ENCODE assay signal across 25 cellular contexts in genomic region chr10:123633636-123634035, GRCh38. TPM values are rescaled to one million over a fixed set of nuclear protein-coding genes. Genes with fewer than 3 reads are reported as not detected.
DNase-seq lines count a peak whose midpoint lies in the region; ATAC-seq, FAIRE-seq and TF ChIP-seq lines count a peak whose summit lies in the region.
"Had no signal": no experiment of that assay in that cellular context is flagged by ENCODE, and none has a peak within 500 bp of the region (broad histone marks: within the 10 kb centered on the region; RNA-seq: fewer than 3 reads in every experiment).

No MANE protein-coding gene starts in this region.

- H3K79me2 ChIP-seq in HCT116 (ENCODE audit: insufficient read depth, low read length) (no peaks in the 10 kb centered on the region), astrocyte (ENCODE audit: insufficient read depth, low read length) (no peaks in the 10 kb centered on the region)

- intact Hi-C loops in HCT116 (cut with micrococcal nuclease) = no loop called here
- intact Hi-C loops in naive thymus-derived CD4-positive, alpha-beta T cell (cut with micrococcal nuclease) = no loop called here

- H3K36me3 Mint-ChIP-seq in astrocyte (ENCODE audit: low read depth, unreplicated experiment) = no peaks in the 10 kb centered on the region
- H3K36me3 Mint-ChIP-seq in naive thymus-derived CD4-positive, alpha-beta T cell = no peaks in the 10 kb centered on the region
- H3K36me3 Mint-ChIP-seq: CD14-positive monocyte; CD8-positive, alpha-beta memory T cell had no signal

- POLR2A ChIA-PET in HCT116 (lab: Charles Lee) = no interaction called here
- POLR2A ChIA-PET in naive thymus-derived CD4-positive, alpha-beta T cell (lab: Charles Lee) = no interaction called here

- H3K27ac ChIP-seq in HCT116 (ENCODE audit: low read depth, low read length) = no peak overlapping the region
- H3K27ac ChIP-seq in astrocyte (ENCODE audit: low read depth, low read length) = no peak overlapping the region
- no peak overlapping the region for H3K27ac ChIP-seq in Peyer's patch
- H3K27ac ChIP-seq in naive thymus-derived CD4-positive, alpha-beta T cell (ENCODE audit: low read depth, low read length) = no peak overlapping the region
- H3K27ac ChIP-seq: A549; BLaER1 treated with 17β-estradiol and CSF1 and Interleukin-3, amounts not matched to agents 10 nM and 100 nM; GM23248 had no signal

- H3K4me1 ChIP-seq in HCT116 (ENCODE audit: control insufficient read depth in 1 of 2, insufficient read depth in 2 of 2, low read length in 2 of 2) = peaks cover 22 to 50% of the 10 kb centered on the region in 2 experiments
- H3K4me1 ChIP-seq in astrocyte (ENCODE audit: insufficient read depth, low read length) = no peaks in the 10 kb centered on the region
- no peaks in the 10 kb centered on the region for H3K4me1 ChIP-seq in Peyer's patch
- no peaks in the 10 kb centered on the region for H3K4me1 ChIP-seq in naive thymus-derived CD4-positive, alpha-beta T cell (ENCODE audit: control insufficient read depth in 2 of 2, insufficient read depth in 2 of 2, low read length in 2 of 2)
- H3K4me1 ChIP-seq: A549, BE2C had no signal

- CTCF ChIA-PET in HCT116 (lab: Charles Lee) = no interaction called here
- CTCF ChIA-PET in naive thymus-derived CD4-positive, alpha-beta T cell (lab: Charles Lee) = no interaction called here

- no TSS peak for BruUV-seq in HCT116 (replicated peaks; lab: Mats Ljungman, UMichigan)

- ATAC-seq in HCT116 (no peak), HG03457 (IDR thresholded peaks at IDR 0.05; ENCODE audit: unreplicated experiment) (no peak)
- no peak for ATAC-seq in naive thymus-derived CD4-positive, alpha-beta T cell
- ATAC-seq: A549, GM12878 had no signal

- DNase-seq in HCT116 (ENCODE audit: low read depth, low spot score) (no peak), astrocyte (ENCODE audit: low read depth) (no peak), islet precursor cell (peak; percentile 35), ureter (ENCODE audit: low spot score) (peak; percentile 19), Peyer's patch (no peak)
- DNase-seq in naive thymus-derived CD4-positive, alpha-beta T cell = no peak
- DNase-seq: 8988T; ACHN; AML-193; BE2C; CD4-positive, alpha-beta T cell; CD8-positive, alpha-beta memory T cell; DMS 273 treated with DMSO at 0.1 percent for 48 hours; DMS79; GDM1; H9 had no signal

- H3K27me3 Mint-ChIP-seq in astrocyte (ENCODE audit: low read depth, unreplicated experiment) = peaks cover 11% of the 10 kb centered on the region
- H3K27me3 Mint-ChIP-seq in naive thymus-derived CD4-positive, alpha-beta T cell = peaks cover 0 to 41% (median 23%) of the 10 kb centered on the region in 5 donors

- no peak for TF ChIP-seq RAD21 in HCT116 (IDR thresholded peaks at IDR 0.05; ENCODE audit: low read depth)

- no peak overlapping the region for H3K4me2 ChIP-seq in HCT116 (ENCODE audit: low read length)
- H3K4me2 ChIP-seq in astrocyte (ENCODE audit: low read length) = no peak overlapping the region
- H3K4me2 ChIP-seq: A549; BLaER1 treated with 17β-estradiol and CSF1 and Interleukin-3, amounts not matched to agents 10 nM and 100 nM had no signal

- H3K9me3 ChIP-seq in HCT116 (ENCODE audit: control insufficient read depth in 1 of 2, insufficient read depth in 1 of 2, low read depth in 1 of 2, low read length in 2 of 2) (peaks cover 0 to 5% of the 10 kb centered on the region in 2 experiments; a peak in 2 of 4 replicates), astrocyte (ENCODE audit: insufficient read depth, low read depth, low read length) (no peaks in the 10 kb centered on the region), Peyer's patch (no peaks in the 10 kb centered on the region)
- no peaks in the 10 kb centered on the region for H3K9me3 ChIP-seq in naive thymus-derived CD4-positive, alpha-beta T cell (ENCODE audit: control insufficient read depth in 2 of 3, low read length in 3 of 3)
- H3K9me3 ChIP-seq: A549, BE2C had no signal

- H3K36me3 ChIP-seq in HCT116 (ENCODE audit: control insufficient read depth in 1 of 2, insufficient read depth in 2 of 2, low read length in 2 of 2) (no peaks in the 10 kb centered on the region), astrocyte (ENCODE audit: insufficient read depth, low read length) (no peaks in the 10 kb centered on the region), Peyer's patch (no peaks in the 10 kb centered on the region)
- H3K36me3 ChIP-seq in naive thymus-derived CD4-positive, alpha-beta T cell (ENCODE audit: control insufficient read depth in 2 of 3, insufficient read depth in 3 of 3, low read length in 3 of 3) = no peaks in the 10 kb centered on the region
- H3K36me3 ChIP-seq: BE2C; BLaER1 treated with 17β-estradiol and CSF1 and Interleukin-3, amounts not matched to agents 10 nM and 100 nM had no signal

- H3K4me3 ChIP-seq in HCT116 (replicated peaks in 1 of 2; ENCODE audit: low read depth in 1 of 2, low read length in 2 of 2) = no peak overlapping the region
- H3K4me3 ChIP-seq in astrocyte (ENCODE audit: insufficient read depth, low read depth, low read length) = no peak overlapping the region
- H3K4me3 ChIP-seq in Peyer's patch = no peak overlapping the region
- no peak overlapping the region for H3K4me3 ChIP-seq in naive thymus-derived CD4-positive, alpha-beta T cell (ENCODE audit: low read length)
- H3K4me3 ChIP-seq: A549; BLaER1 treated with 17β-estradiol and CSF1 and Interleukin-3, amounts not matched to agents 10 nM and 100 nM; GM12878; GM23248 had no signal

- H4K20me1 ChIP-seq in HCT116 (ENCODE audit: insufficient read depth) = no peaks in the 10 kb centered on the region
- H4K20me1 ChIP-seq in astrocyte (ENCODE audit: insufficient read depth, low read length) = no peaks in the 10 kb centered on the region
- H4K20me1 ChIP-seq: BLaER1 treated with 17β-estradiol and CSF1 and Interleukin-3, amounts not matched to agents 10 nM and 100 nM had no signal

- H3K9ac ChIP-seq in HCT116 (ENCODE audit: low read length) (no peak overlapping the region), astrocyte (ENCODE audit: low read length) (no peak overlapping the region)
- H3K9ac ChIP-seq: BLaER1 treated with 17β-estradiol and CSF1 and Interleukin-3, amounts not matched to agents 10 nM and 100 nM; GM23248 had no signal

- H3K4me1 Mint-ChIP-seq in astrocyte (ENCODE audit: low read depth, unreplicated experiment) = peaks cover 23% of the 10 kb centered on the region
- H3K4me1 Mint-ChIP-seq in naive thymus-derived CD4-positive, alpha-beta T cell = no peaks in the 10 kb centered on the region
- H3K4me1 Mint-ChIP-seq: CD8-positive, alpha-beta memory T cell had no signal

- no peak for TF ChIP-seq POLR2A in HCT116 (IDR thresholded peaks at IDR 0.05; ENCODE audit: borderline replicate concordance, extremely low read depth, insufficient read depth, insufficient read length)
- no peak for TF ChIP-seq POLR2A in Peyer's patch (IDR thresholded peaks at IDR 0.05)

- peak overlapping the region; percentile 18 for H3K27ac Mint-ChIP-seq in astrocyte (ENCODE audit: unreplicated experiment)
- no peak overlapping the region for H3K27ac Mint-ChIP-seq in naive thymus-derived CD4-positive, alpha-beta T cell
- H3K27ac Mint-ChIP-seq: CD14-positive monocyte; CD4-positive, alpha-beta T cell; CD8-positive, alpha-beta memory T cell had no signal

- H3K4me3 Mint-ChIP-seq in astrocyte (ENCODE audit: unreplicated experiment) = no peak overlapping the region
- no peak overlapping the region for H3K4me3 Mint-ChIP-seq in naive thymus-derived CD4-positive, alpha-beta T cell
- H3K4me3 Mint-ChIP-seq: CD14-positive monocyte; CD4-positive, alpha-beta T cell; CD8-positive, alpha-beta memory T cell; H9 had no signal

- RAD21 ChIA-PET in HCT116 (lab: Charles Lee; ENCODE audit: low non-redundant PET in 1 of 2, low total read pairs in 2 of 2, uncharacterized antibody in 2 of 2, unreplicated experiment in 2 of 2) = no interaction called here

- peaks cover 3% of the 10 kb centered on the region for H3K9me3 Mint-ChIP-seq in astrocyte (ENCODE audit: unreplicated experiment)
- peaks cover 0 to 11% (median 5%) of the 10 kb centered on the region in 11 donors for H3K9me3 Mint-ChIP-seq in naive thymus-derived CD4-positive, alpha-beta T cell
- H3K9me3 Mint-ChIP-seq: CD4-positive, alpha-beta T cell had no signal

- TF ChIP-seq CTCF in HCT116 (IDR thresholded peaks at IDR 0.05 in 2 of 3, conservative IDR thresholded peaks at IDR 0.05 in 1 of 3; ENCODE audit: borderline replicate concordance in 1 of 3, insufficient read depth in 1 of 3, low read depth in 2 of 3, low read length in 2 of 3) (no peak), astrocyte (IDR thresholded peaks at IDR 0.05; ENCODE audit: insufficient read depth, low read depth, low read length) (no peak), Peyer's patch (IDR thresholded peaks at IDR 0.05) (no peak)

- H2AFZ ChIP-seq in HCT116 (ENCODE audit: low read depth, low read length, poor library complexity, severe bottlenecking) (no peak overlapping the region), astrocyte (ENCODE audit: low read depth, low read length) (no peak overlapping the region)
- H2AFZ ChIP-seq: GM23248 had no signal

- H3K9me2 ChIP-seq in HCT116 (ENCODE audit: insufficient read depth) = no peaks in the 10 kb centered on the region

- H3K27me3 ChIP-seq in HCT116 (ENCODE audit: insufficient read depth, low read length) (peaks cover 36% of the 10 kb centered on the region), astrocyte (ENCODE audit: insufficient read depth, low read length) (no peaks in the 10 kb centered on the region), Peyer's patch (no peaks in the 10 kb centered on the region)
- no peaks in the 10 kb centered on the region for H3K27me3 ChIP-seq in naive thymus-derived CD4-positive, alpha-beta T cell (ENCODE audit: control insufficient read depth in 2 of 2, insufficient read depth in 2 of 2, low read length in 2 of 2)
- H3K27me3 ChIP-seq: BE2C; BLaER1 treated with 17β-estradiol and CSF1 and Interleukin-3, amounts not matched to agents 10 nM and 100 nM had no signal

- FAIRE-seq in astrocyte (lab: Jason Lieb, UNC) = no peak
- FAIRE-seq: A549, D721Med, GM12878, GM19239 had no signal

TF ChIP-seq in HCT116, 20 proteins besides CTCF, POLR2A, EP300 and RAD21 (continues in another document):
- TF ChIP-seq YY1 (IDR thresholded peaks at IDR 0.05; ENCODE audit: extremely low read depth, insufficient replicate concordance, low read depth, low read length) (no peak), FOSL1 (IDR thresholded peaks at IDR 0.05; ENCODE audit: low read depth) (no peak)

RNA-seq across cellular contexts. Expression of gene GPR26, which starts 32.5 kb away (rescaled TPM):
- total RNA-seq in HCT116 (2021; ENCODE audit: unreplicated experiment) (not detected), astrocyte (0.09 TPM in 1 of 2 replicates, not detected in the other), ureter (not detected), Peyer's patch (not detected)
- not detected in 2 replicates for polyA plus RNA-seq in HCT116 (2012)
- total RNA-seq in naive thymus-derived CD4-positive, alpha-beta T cell = not detected
- not detected for polyA plus RNA-seq in naive thymus-derived CD4-positive, alpha-beta T cell
- total RNA-seq: CD4-positive, alpha-beta T cell; CD8-positive, alpha-beta memory T cell; GM23248; H4 had no signal
- polyA plus RNA-seq: A549; CD14-positive monocyte; CD8-positive, alpha-beta memory T cell; GM23248 had no signal

Comparison
In these comparisons a context has a peak if more than half of its experiments do, and no peak if none do; other contexts are left out.
1. DNase-seq: peak in islet precursor cell (single experiment) and ureter (single experiment); none in HCT116 (single experiment), astrocyte (single experiment), Peyer's patch (0 of 3) and naive thymus-derived CD4-positive, alpha-beta T cell (0 of 9).